31 cellular contexts compared by ENCODE assay signal in genomic region chr18:56721491-56721890, GRCh38.
"Had no signal": no experiment of that assay in that cellular context is flagged by ENCODE, and none has a peak within 500 bp of the region (broad histone marks: within the 10 kb centered on the region; RNA-seq: fewer than 3 reads in every experiment).

No MANE protein-coding gene starts in this region.

- H3K27me3 Mint-ChIP-seq: activated CD4-positive, alpha-beta memory T cell treated with anti-CD3 and anti-CD28 coated beads for 36 hours; activated CD4-positive, alpha-beta T cell treated with anti-CD3 and anti-CD28 coated beads, Interleukin-2, amount 10 ng/mL, durations not matched to agents 7 days and 5 days had no signal

- H3K9me3 Mint-ChIP-seq: activated CD4-positive, alpha-beta memory T cell treated with anti-CD3 and anti-CD28 coated beads for 36 hours; activated naive CD4-positive, alpha-beta T cell treated with anti-CD3 and anti-CD28 coated beads for 36 hours; activated naive CD4-positive, alpha-beta T cell treated with anti-CD3 and anti-CD28 coated beads, Interleukin-2, amount 50 U/mL, for 72 hours; activated T-cell treated with anti-CD3 and anti-CD28 coated beads, Interleukin-2, amount 50 U/mL, for 4 hours; activated T-helper 1 cell treated with anti-CD3 and anti-CD28 coated beads, Interleukin-12 subunit alpha, Interleukin-12 subunit beta, Interleukin-2, Interleukin-4 antibody, amounts not matched to agents 30 ng/mL and 10 ng/mL and 1 ng/mL, durations not matched to agents 14 hours and 24 hours and 36 hours; T-helper 1 cell treated with Interleukin-12 subunit alpha and Interleukin-12 subunit beta and Interleukin-4 antibody, amounts not matched to agents 30 μg/mL and 1 μg/mL, for 36 hours; T-helper 2 cell treated with Interferon-gamma antibody and Interleukin-4, amounts not matched to agents 5 μg/mL and 100 μg/mL, for 36 hours had no signal

- ATAC-seq: activated naive CD4-positive, alpha-beta T cell treated with anti-CD3 and anti-CD28 coated beads, Interleukin-2, amount 50 U/mL, for 72 hours; activated T-cell treated with anti-CD3 and anti-CD28 coated beads, Interleukin-2, amount 50 U/mL, for 4 hours; K562; Right ventricle myocardium inferior had no signal

- H3K27me3 ChIP-seq: breast epithelium had no signal

- H3K4me3 Mint-ChIP-seq: activated CD4-positive, alpha-beta memory T cell treated with anti-CD3 and anti-CD28 coated beads for 36 hours; activated CD4-positive, alpha-beta T cell treated with anti-CD3 and anti-CD28 coated beads, Interleukin-2, amount 10 ng/mL, durations not matched to agents 7 days and 5 days; activated naive CD4-positive, alpha-beta T cell treated with anti-CD3 and anti-CD28 coated beads for 36 hours; activated T-cell treated with anti-CD3 and anti-CD28 coated beads, Interleukin-2, amount 50 U/mL, for 4 hours; activated T-helper 1 cell treated with anti-CD3 and anti-CD28 coated beads, Interleukin-12 subunit alpha, Interleukin-12 subunit beta, Interleukin-2, Interleukin-4 antibody, amounts not matched to agents 30 ng/mL and 10 ng/mL and 1 ng/mL, durations not matched to agents 14 hours and 24 hours and 36 hours; T-helper 1 cell treated with Interleukin-12 subunit alpha and Interleukin-12 subunit beta and Interleukin-4 antibody, amounts not matched to agents 30 μg/mL and 1 μg/mL, for 36 hours; T-helper 2 cell treated with Interferon-gamma antibody and Interleukin-4, amounts not matched to agents 5 μg/mL and 100 μg/mL, for 36 hours had no signal

- H3K4me1 ChIP-seq: breast epithelium had no signal

- DNase-seq: activated CD4-positive, alpha-beta memory T cell treated with anti-CD3 and anti-CD28 coated beads for 36 hours; activated CD4-positive, alpha-beta T cell treated with anti-CD3 and anti-CD28 coated beads, Interleukin-2, amount 10 ng/mL, durations not matched to agents 7 days and 5 days; activated CD8-positive, alpha-beta memory T cell treated with anti-CD3 and anti-CD28 coated beads, Interleukin-2, amount 50 U/mL, for 4 hours; activated gamma-delta T cell treated with Interleukin-2 at 50 U/mL for 16 hours; activated naive CD4-positive, alpha-beta T cell treated with anti-CD3 and anti-CD28 coated beads for 36 hours; activated T-cell treated with anti-CD3 and anti-CD28 coated beads for 4 hours; activated T-cell treated with anti-CD3 and anti-CD28 coated beads, Interleukin-2, amount 50 U/mL, for 4 hours; amniotic stem cell; aorta; caudate nucleus; cerebellar nuclear complex; NCI-H1105; NCI-H1436; NCI-H1694; NCI-H1930; NCI-H2081 treated with DMSO at 0.1 percent for 48 hours; NCI-H510A; NCI-H526; NCI-H748 treated with DMSO at 0.1 percent for 48 hours; NK-92 treated with Interleukin-12 subunit alpha and Interleukin-12 subunit beta, amount 100 ng/mL, for 24 hours; PC-9; SIG-M5; SK-N-SH had no signal

- H3K27ac Mint-ChIP-seq: activated CD4-positive, alpha-beta memory T cell treated with anti-CD3 and anti-CD28 coated beads for 36 hours; activated CD4-positive, alpha-beta T cell treated with anti-CD3 and anti-CD28 coated beads, Interleukin-2, amount 10 ng/mL, durations not matched to agents 7 days and 5 days; activated naive CD4-positive, alpha-beta T cell treated with anti-CD3 and anti-CD28 coated beads for 36 hours; activated naive CD4-positive, alpha-beta T cell treated with anti-CD3 and anti-CD28 coated beads, Interleukin-2, amount 50 U/mL, for 72 hours; activated T-helper 1 cell treated with anti-CD3 and anti-CD28 coated beads, Interleukin-12 subunit alpha, Interleukin-12 subunit beta, Interleukin-2, Interleukin-4 antibody, amounts not matched to agents 30 ng/mL and 10 ng/mL and 1 ng/mL, durations not matched to agents 14 hours and 24 hours and 36 hours; T-helper 1 cell treated with Interleukin-12 subunit alpha and Interleukin-12 subunit beta and Interleukin-4 antibody, amounts not matched to agents 30 μg/mL and 1 μg/mL, for 36 hours; T-helper 2 cell treated with Interferon-gamma antibody and Interleukin-4, amounts not matched to agents 5 μg/mL and 100 μg/mL, for 36 hours had no signal

- H3K9ac ChIP-seq: SK-N-SH had no signal

- H3K27ac ChIP-seq: breast epithelium, PC-9, RWPE1 had no signal

- H3K9me3 ChIP-seq: breast epithelium, SK-N-SH had no signal

- H3K4me3 ChIP-seq: breast epithelium, K562, PC-9 had no signal
